Comparison of ENCODE assay signal across 29 cellular contexts in genomic region chr2:144912206-144912605, GRCh38.
"Had no signal": no experiment of that assay in that cellular context is flagged by ENCODE, and none has a peak within 500 bp of the region (broad histone marks: within the 10 kb centered on the region; RNA-seq: fewer than 3 reads in every experiment).

No MANE protein-coding gene starts in this region.

- H3K27ac ChIP-seq: left lung, lower lobe of right lung, neural progenitor cell, neutrophil, right atrium auricular region, right lobe of liver, stomach, testis, thyroid gland, transverse colon, upper lobe of left lung had no signal

- H3K27me3 Mint-ChIP-seq: naive B cell; progenitor cell of endocrine pancreas; stimulated activated memory B cell treated with anti-CD40 and anti-IgM and Interleukin-4, amounts not matched to agents 10 μg/mL and 1 μg/mL and 100 μg/mL, for 72 hours had no signal

- H3K4me1 ChIP-seq: left lung, lower lobe of right lung, neural progenitor cell, right atrium auricular region, right lobe of liver, stomach, testis, thyroid gland, transverse colon, upper lobe of left lung had no signal

- ATAC-seq: left colon; left lung; lower lobe of right lung; natural killer cell; right lobe of liver; stimulated activated memory B cell treated with anti-CD40 and anti-IgM and Interleukin-4, amounts not matched to agents 10 μg/mL and 1 μg/mL and 100 μg/mL, for 72 hours; stimulated activated naive CD8-positive, alpha-beta T cell treated with anti-CD3 and anti-CD28 coated beads, Interleukin-15, Interleukin-2, amounts not matched to agents 100 U/mL and 50 U/mL, for 24 hours had no signal

- H3K27me3 ChIP-seq: left lung, neural progenitor cell, neutrophil, right atrium auricular region, right lobe of liver, stomach, testis, thyroid gland, transverse colon, upper lobe of left lung had no signal

- H3K9ac ChIP-seq: neural progenitor cell had no signal

- H3K36me3 Mint-ChIP-seq: naive B cell; natural killer cell; neural progenitor cell; stimulated activated memory B cell treated with anti-CD40 and anti-IgM and Interleukin-4, amounts not matched to agents 10 μg/mL and 1 μg/mL and 100 μg/mL, for 72 hours had no signal

- H3K4me3 Mint-ChIP-seq: mesothelial cell of epicardium; naive B cell; natural killer cell; nephron progenitor cell; neural progenitor cell; stimulated activated memory B cell treated with anti-CD40 and anti-IgM and Interleukin-4, amounts not matched to agents 10 μg/mL and 1 μg/mL and 100 μg/mL, for 72 hours had no signal

- H3K4me2 ChIP-seq: neural progenitor cell, smooth muscle cell had no signal

- H3K9me3 ChIP-seq: lower lobe of right lung, neutrophil, right atrium auricular region, right lobe of liver, stomach, testis, thyroid gland, transverse colon, upper lobe of left lung had no signal

- H3K9me3 Mint-ChIP-seq: natural killer cell; stimulated activated memory B cell treated with anti-CD40 and anti-IgM and Interleukin-4, amounts not matched to agents 10 μg/mL and 1 μg/mL and 100 μg/mL, for 72 hours had no signal

- H3K4me3 ChIP-seq: left lung, lower lobe of right lung, neural progenitor cell, right atrium auricular region, right lobe of liver, smooth muscle cell, stomach, testis, thyroid gland, transverse colon, upper lobe of left lung had no signal

- DNase-seq: hippocampal formation; kidney; left colon; left lung; lower lobe of right lung; mammary epithelial cell; mesendoderm; naive B cell; natural killer cell; nephron progenitor cell; occipital lobe; right lobe of liver; stimulated activated CD4-positive, alpha-beta T cell treated with anti-CD3 and anti-CD28 coated beads, Interleukin-1b, Interleukin-23, amount 100 ng/mL, for 48 hours; stimulated activated CD4-positive, alpha-beta T cell treated with anti-CD3 and anti-CD28 coated beads, Interleukin-2, amount 100 ng/mL, for 48 hours; stimulated activated CD4-positive, alpha-beta T cell treated with anti-CD3 and anti-CD28 coated beads, Interleukin-4, amount 100 ng/mL, for 4 hours; stimulated activated CD8-positive, alpha-beta memory T cell treated with anti-CD3 and anti-CD28 coated beads, Interleukin-4, amount 100 ng/mL, for 48 hours; stimulated activated naive CD8-positive, alpha-beta T cell treated with anti-CD3 and anti-CD28 coated beads, Interleukin-15, Interleukin-2, amounts not matched to agents 100 U/mL and 50 U/mL, for 24 hours; stomach; testis; thyroid gland; transverse colon; upper lobe of left lung had no signal

- H2AFZ ChIP-seq: neural progenitor cell had no signal

- H3K27ac Mint-ChIP-seq: mesothelial cell of epicardium; naive B cell; natural killer cell; nephron progenitor cell; neural progenitor cell; progenitor cell of endocrine pancreas; stimulated activated memory B cell treated with anti-CD40 and anti-IgM and Interleukin-4, amounts not matched to agents 10 μg/mL and 1 μg/mL and 100 μg/mL, for 72 hours had no signal

- FAIRE-seq: kidney had no signal

- H3K4me1 Mint-ChIP-seq: naive B cell; nephron progenitor cell; neural progenitor cell; stimulated activated memory B cell treated with anti-CD40 and anti-IgM and Interleukin-4, amounts not matched to agents 10 μg/mL and 1 μg/mL and 100 μg/mL, for 72 hours had no signal

- H3K36me3 ChIP-seq: left lung, lower lobe of right lung, neutrophil, right atrium auricular region, right lobe of liver, stomach, thyroid gland, transverse colon, upper lobe of left lung had no signal
